Comparison of ENCODE assay signal across 29 cellular contexts in genomic region chr6:112396221-112396620, GRCh38. TPM values are rescaled to one million over a fixed set of nuclear protein-coding genes. Genes with fewer than 3 reads are reported as not detected.
DNase-seq lines count a peak whose midpoint lies in the region.
"Had no signal": no experiment of that assay in that cellular context is flagged by ENCODE, and none has a peak within 500 bp of the region (broad histone marks: within the 10 kb centered on the region; RNA-seq: fewer than 3 reads in every experiment).

No MANE protein-coding gene starts in this region.

- H2BK120ac ChIP-seq in mesenchymal stem cell (ENCODE audit: low read depth, low read length): no peak overlapping the region

- no peak overlapping the region for H3K4ac ChIP-seq in mesenchymal stem cell (ENCODE audit: low read depth in 1 of 2, low read length in 2 of 2)

- no peak overlapping the region for H3K27ac ChIP-seq in mesenchymal stem cell (ENCODE audit: low read length, poor library complexity, severe bottlenecking)
- H3K27ac ChIP-seq: epithelial cell of prostate, neural progenitor cell, sigmoid colon had no signal

- H3K9ac ChIP-seq in mesenchymal stem cell (ENCODE audit: low read length): no peak overlapping the region
- H3K9ac ChIP-seq: neural progenitor cell had no signal

- no peak overlapping the region for H4K8ac ChIP-seq in mesenchymal stem cell (ENCODE audit: low read length)

- no peak overlapping the region for H3K18ac ChIP-seq in mesenchymal stem cell (ENCODE audit: low read depth in 1 of 2, low read length in 2 of 2)

- H3K14ac ChIP-seq in mesenchymal stem cell (ENCODE audit: low read length in 2 of 2): no peak overlapping the region

- H2BK12ac ChIP-seq in mesenchymal stem cell (ENCODE audit: low read length in 2 of 2): no peak overlapping the region

- peak; percentile 62 for DNase-seq in EH (ENCODE audit: low read depth)
- DNase-seq in LHCN-M2 (ENCODE audit: low read depth): peak; percentile 36
- peak; percentile 12 for DNase-seq in astrocyte of the hippocampus (ENCODE audit: low read depth, low spot score)
- peak; percentile 76 for DNase-seq in myocyte (ENCODE audit: low read depth)
- no peak for DNase-seq in LoVo (ENCODE audit: low spot score)
- no peak for DNase-seq in cortex of kidney (lab: John Stamatoyannopoulos, UW)
- no peak for DNase-seq in mesenchymal stem cell
- DNase-seq: activated CD4-positive, alpha-beta T cell treated with anti-CD3 and anti-CD28 coated beads for 36 hours; activated effector memory CD4-positive, alpha-beta T cell treated with Interleukin-2 at 50 U/mL for 16 hours; activated naive CD8-positive, alpha-beta T cell treated with anti-CD3 and anti-CD28 coated beads, Interleukin-2, amount 10 ng/mL, durations not matched to agents 7 days and 5 days; C1 segment of cervical spinal cord; Caco-2; cerebellar nuclear complex; head of caudate nucleus; left cardiac atrium; MM.1S; NCI-H2081 treated with DMSO at 0.1 percent for 48 hours; NCI-H345; NCI-H82; sigmoid colon; stimulated activated CD4-positive, alpha-beta T cell treated with anti-CD3 and anti-CD28 coated beads, Interleukin-4, amount 100 ng/mL, for 4 hours; stimulated activated naive B cell treated with anti-CD40 and anti-IgM and Interleukin-4, amounts not matched to agents 10 μg/mL and 1 μg/mL and 100 μg/mL, for 72 hours had no signal

- no peak overlapping the region for H2AK5ac ChIP-seq in mesenchymal stem cell (ENCODE audit: low read length, severe bottlenecking)

- H3K23ac ChIP-seq in mesenchymal stem cell (ENCODE audit: low read length in 2 of 2): no peak overlapping the region

- H2AFZ ChIP-seq in mesenchymal stem cell (ENCODE audit: low read depth, low read length): no peak overlapping the region
- H2AFZ ChIP-seq: neural progenitor cell had no signal

- H3K27me3 ChIP-seq in mesenchymal stem cell (ENCODE audit: control insufficient read depth in 1 of 2, insufficient read depth in 1 of 2, low read length in 2 of 2): no peaks in the 10 kb centered on the region
- H3K27me3 ChIP-seq: neural progenitor cell, sigmoid colon had no signal

- H3K9me3 ChIP-seq in mesenchymal stem cell (ENCODE audit: control insufficient read depth, low read length): peaks cover 3% of the 10 kb centered on the region
- H3K9me3 ChIP-seq: Caco-2, sigmoid colon had no signal

- no peaks in the 10 kb centered on the region for H3K4me1 ChIP-seq in mesenchymal stem cell (ENCODE audit: control insufficient read depth, insufficient read depth, low read depth, low read length)
- H3K4me1 ChIP-seq: Caco-2, neural progenitor cell, sigmoid colon had no signal

- H3K79me1 ChIP-seq in mesenchymal stem cell (replicated peaks; ENCODE audit: low read length, poor library complexity, severe bottlenecking): no peaks in the 10 kb centered on the region

- no peaks in the 10 kb centered on the region for H3K36me3 ChIP-seq in mesenchymal stem cell (ENCODE audit: control insufficient read depth in 1 of 2, insufficient read depth in 2 of 2, low read depth in 1 of 2, low read length in 2 of 2)
- H3K36me3 ChIP-seq: neural progenitor cell, sigmoid colon had no signal

- no peak overlapping the region for H4K91ac ChIP-seq in mesenchymal stem cell (ENCODE audit: low read length)

- no peak overlapping the region for H3K4me2 ChIP-seq in mesenchymal stem cell (ENCODE audit: low read length, poor library complexity, severe bottlenecking)
- H3K4me2 ChIP-seq: neural progenitor cell had no signal

- no peak overlapping the region for H2BK5ac ChIP-seq in mesenchymal stem cell (ENCODE audit: low read depth, low read length, poor library complexity, severe bottlenecking)

- no peak overlapping the region for H3K4me3 ChIP-seq in mesenchymal stem cell (ENCODE audit: insufficient read depth in 1 of 2, low read depth in 1 of 2, low read length in 2 of 2)
- H3K4me3 ChIP-seq: neural progenitor cell, sigmoid colon had no signal

- no peak overlapping the region for H2BK15ac ChIP-seq in mesenchymal stem cell (ENCODE audit: low read depth, poor library complexity, severe bottlenecking)

RNA-seq across cellular contexts. Expression of gene RFPL4B, which starts 49.1 kb away (rescaled TPM):
- total RNA-seq in LHCN-M2 (2014; rRNA removed) (not detected in 2 replicates), myocyte (not detected in 2 replicates)
- polyA plus RNA-seq in LHCN-M2 (2012): not detected
- not detected for polyA plus RNA-seq in myocyte (2012)
- polyA plus RNA-seq in mesenchymal stem cell (2013, experiment 1 of 2): 0.01 TPM
- not detected for polyA plus RNA-seq in mesenchymal stem cell (2013, experiment 2 of 2)
- total RNA-seq: activated CD4-positive, alpha-beta T cell treated with anti-CD3 and anti-CD28 coated beads for 36 hours; activated naive CD8-positive, alpha-beta T cell treated with anti-CD3 and anti-CD28 coated beads, Interleukin-2, amount 10 ng/mL, durations not matched to agents 7 days and 5 days; Caco-2; left cardiac atrium; lung microvascular endothelial cell; OCI-LY7; Right ventricle myocardium inferior; sigmoid colon; temporal lobe; ureter had no signal
- polyA plus RNA-seq: sigmoid colon had no signal

Comparison
In these comparisons a context has a peak if more than half of its experiments do, and no peak if none do; other contexts are left out.
1. DNase-seq: peak in EH (single experiment), LHCN-M2 (single experiment), astrocyte of the hippocampus (single experiment) and myocyte (single experiment); none in LoVo (single experiment), cortex of kidney (single experiment) and mesenchymal stem cell (single experiment).